In genomic region chr17:63519116-63519881, GRCh38 we compare ENCODE assay signal across 1 cellular context.
TF ChIP-seq lines count a peak whose summit lies in the region.

No MANE protein-coding gene starts in this region.

TF ChIP-seq in HepG2, 621 proteins besides CTCF, POLR2A, EP300 and RAD21 (continued from another document and continues in another):
- no peak for TF ChIP-seq PRDM4 (CRISPR knock-in tag; IDR thresholded peaks at IDR 0.05; ENCODE audit: borderline replicate concordance)
- no peak for TF ChIP-seq SAP130 (CRISPR knock-in tag; IDR thresholded peaks at IDR 0.05; ENCODE audit: low read depth)
- TF ChIP-seq ZBTB33 (CRISPR knock-in tag; IDR thresholded peaks at IDR 0.05) = no peak
- no peak for TF ChIP-seq RBM39 (IDR thresholded peaks at IDR 0.05; ENCODE audit: low read depth, low read length, poor library complexity, severe bottlenecking)
- no peak for TF ChIP-seq ZNF12 (CRISPR knock-in tag; IDR thresholded peaks at IDR 0.05)
- TF ChIP-seq TBX3 (IDR thresholded peaks at IDR 0.05; ENCODE audit: borderline replicate concordance) = no peak
- no peak for TF ChIP-seq CEBPB (IDR thresholded peaks at IDR 0.05; ENCODE audit: borderline replicate concordance, low read depth, low read length)
- TF ChIP-seq JUN (CRISPR knock-in tag; IDR thresholded peaks at IDR 0.05) = no peak
- no peak for TF ChIP-seq CCAR2 (optimal IDR thresholded peaks at IDR 0.05; ENCODE audit: low read depth, low read length)
- TF ChIP-seq ZMYM4 (CRISPR knock-in tag; IDR thresholded peaks at IDR 0.05) = no peak
- no peak for TF ChIP-seq CSRNP1 (CRISPR knock-in tag; IDR thresholded peaks at IDR 0.05)
- 0 out of 2 replicates have a peak, but pooled peaks have one; percentile 53 for TF ChIP-seq ZNF703 (CRISPR knock-in tag; IDR thresholded peaks at IDR 0.05; ENCODE audit: borderline replicate concordance)
- TF ChIP-seq ZBTB26 (CRISPR knock-in tag; IDR thresholded peaks at IDR 0.05; ENCODE audit: borderline replicate concordance) = no peak
- no peak for TF ChIP-seq MNT (IDR thresholded peaks at IDR 0.05)
- no peak for TF ChIP-seq NR3C1 (CRISPR knock-in tag; IDR thresholded peaks at IDR 0.05)
- TF ChIP-seq STAG1 (CRISPR knock-in tag; IDR thresholded peaks at IDR 0.05) = no peak
- TF ChIP-seq ZMAT3 (CRISPR knock-in tag; conservative IDR thresholded peaks at IDR 0.05) = no peak
- no peak for TF ChIP-seq ZNF318 (CRISPR knock-in tag; IDR thresholded peaks at IDR 0.05)
- TF ChIP-seq ZNF616 (CRISPR knock-in tag; IDR thresholded peaks at IDR 0.05; ENCODE audit: low read depth) = peak; percentile 36; the same call in 1 of the 2 replicates
- TF ChIP-seq ZNF329 (CRISPR knock-in tag; IDR thresholded peaks at IDR 0.05; ENCODE audit: low read depth) = no peak
- no peak for TF ChIP-seq TCF12 (IDR thresholded peaks at IDR 0.05)
- no peak for TF ChIP-seq TCF12 (CRISPR knock-in tag; IDR thresholded peaks at IDR 0.05)
- no peak for TF ChIP-seq SMARCC2 (IDR thresholded peaks at IDR 0.05)
- TF ChIP-seq ZNF597 (CRISPR knock-in tag; IDR thresholded peaks at IDR 0.05) = no peak
- no peak for TF ChIP-seq PAF1 (CRISPR knock-in tag; IDR thresholded peaks at IDR 0.05)
- no peak for TF ChIP-seq ZNF280D (CRISPR knock-in tag; IDR thresholded peaks at IDR 0.05)
- peak; percentile 25; the same call in 1 of the 2 replicates for TF ChIP-seq ZNF776 (CRISPR knock-in tag; IDR thresholded peaks at IDR 0.05)
- TF ChIP-seq GMEB1 (CRISPR knock-in tag; IDR thresholded peaks at IDR 0.05; ENCODE audit: borderline replicate concordance) = peak; percentile 12; the same call in 1 of the 2 replicates
- TF ChIP-seq EEA1 (CRISPR knock-in tag; IDR thresholded peaks at IDR 0.05; ENCODE audit: borderline replicate concordance) = peak; percentile 68; the same call in 1 of the 2 replicates
- no peak for TF ChIP-seq KLF11 (CRISPR knock-in tag; IDR thresholded peaks at IDR 0.05)
- TF ChIP-seq ZNF33A (CRISPR knock-in tag; IDR thresholded peaks at IDR 0.05; ENCODE audit: borderline replicate concordance) = no peak
